Comparison of ENCODE assay signal across 13 cellular contexts in genomic region chr20:47149939-47150338, GRCh38.
"Had no signal": no experiment of that assay in that cellular context is flagged by ENCODE, and none has a peak within 500 bp of the region (broad histone marks: within the 10 kb centered on the region; RNA-seq: fewer than 3 reads in every experiment).

No MANE protein-coding gene starts in this region.

- H3K36me3 ChIP-seq: neutrophil, sigmoid colon had no signal

- H3K9me3 Mint-ChIP-seq: endodermal cell; nephron progenitor cell; stimulated activated naive CD8-positive, alpha-beta T cell treated with anti-CD3 and anti-CD28 coated beads, Interleukin-15, amount 100 ng/mL, for 72 hours had no signal

- H3K9me3 ChIP-seq: neutrophil had no signal

- H3K4me3 ChIP-seq: hepatocyte, sigmoid colon, skin epidermis had no signal

- H3K79me2 ChIP-seq: hepatocyte had no signal

- FAIRE-seq: colon had no signal

- H3K27ac Mint-ChIP-seq: endodermal cell; naive thymus-derived CD4-positive, alpha-beta T cell; nephron progenitor cell; stimulated activated naive B cell treated with anti-CD40 and anti-IgM and Interleukin-4, amounts not matched to agents 10 μg/mL and 1 μg/mL and 100 μg/mL, for 72 hours; stimulated activated naive CD8-positive, alpha-beta T cell treated with anti-CD3 and anti-CD28 coated beads, Interleukin-15, amount 100 ng/mL, for 72 hours had no signal

- H3K4me1 ChIP-seq: foreskin keratinocyte, sigmoid colon had no signal

- DNase-seq: effector CD4-positive, alpha-beta T cell; stimulated activated CD4-positive, alpha-beta T cell treated with anti-CD3 and anti-CD28 coated beads, Interleukin-4, amount 100 ng/mL, for 4 hours; stimulated activated naive B cell treated with anti-CD40 and anti-IgM and Interleukin-4, amounts not matched to agents 10 μg/mL and 1 μg/mL and 100 μg/mL, for 72 hours; stimulated activated naive CD8-positive, alpha-beta T cell treated with anti-CD3 and anti-CD28 coated beads, Interleukin-15, amount 100 ng/mL, for 72 hours had no signal

- H3K4me3 Mint-ChIP-seq: endodermal cell; naive thymus-derived CD4-positive, alpha-beta T cell; nephron progenitor cell; stimulated activated naive B cell treated with anti-CD40 and anti-IgM and Interleukin-4, amounts not matched to agents 10 μg/mL and 1 μg/mL and 100 μg/mL, for 72 hours; stimulated activated naive CD8-positive, alpha-beta T cell treated with anti-CD3 and anti-CD28 coated beads, Interleukin-15, amount 100 ng/mL, for 72 hours had no signal

- H3K27me3 ChIP-seq: foreskin keratinocyte, hepatocyte, neutrophil, sigmoid colon had no signal

- H3K27ac ChIP-seq: foreskin keratinocyte, hepatocyte, neutrophil, sigmoid colon, skin epidermis had no signal

- H2AFZ ChIP-seq: hepatocyte had no signal

- H3K4me2 ChIP-seq: hepatocyte had no signal

- H3K36me3 Mint-ChIP-seq: stimulated activated naive B cell treated with anti-CD40 and anti-IgM and Interleukin-4, amounts not matched to agents 10 μg/mL and 1 μg/mL and 100 μg/mL, for 72 hours had no signal

- H3K4me1 Mint-ChIP-seq: stimulated activated naive B cell treated with anti-CD40 and anti-IgM and Interleukin-4, amounts not matched to agents 10 μg/mL and 1 μg/mL and 100 μg/mL, for 72 hours; stimulated activated naive CD8-positive, alpha-beta T cell treated with anti-CD3 and anti-CD28 coated beads, Interleukin-15, amount 100 ng/mL, for 72 hours had no signal
